8 cellular contexts compared by ENCODE assay signal in genomic region chr7:5494683-5495561, GRCh38. TPM values are rescaled to one million over a fixed set of nuclear protein-coding genes. Genes with fewer than 3 reads are reported as not detected.
DNase-seq lines count a peak whose midpoint lies in the region; ATAC-seq and TF ChIP-seq lines count a peak whose summit lies in the region.

No MANE protein-coding gene starts in this region.

- ATAC-seq in GM19351 (IDR thresholded peaks at IDR 0.05; ENCODE audit: unreplicated experiment), result peak; percentile 84
- peak; percentile 85 to 89 for ATAC-seq in activated T-cell treated with anti-CD3 and anti-CD28 coated beads, Interleukin-2, amount 50 U/mL, for 4 hours
- ATAC-seq in naive thymus-derived CD8-positive, alpha-beta T cell, result peak; percentile 75 to 81

- peaks cover 10% of the 10 kb centered on the region for H3K36me3 Mint-ChIP-seq in activated T-cell treated with anti-CD3 and anti-CD28 coated beads, Interleukin-2, amount 50 U/mL, for 4 hours (ENCODE audit: insufficient read depth)
- H3K36me3 Mint-ChIP-seq in naive thymus-derived CD8-positive, alpha-beta T cell, result peaks cover 0 to 13% (median 7%) of the 10 kb centered on the region in 3 donors

- H3K27me3 Mint-ChIP-seq in activated T-cell treated with anti-CD3 and anti-CD28 coated beads, Interleukin-2, amount 50 U/mL, for 4 hours (ENCODE audit: low read depth), result no peaks in the 10 kb centered on the region
- H3K27me3 Mint-ChIP-seq in naive thymus-derived CD8-positive, alpha-beta T cell, result no peaks in the 10 kb centered on the region

- no peaks in the 10 kb centered on the region for H3K9me3 ChIP-seq in esophagus muscularis mucosa

- POLR2A ChIA-PET in BJ (lab: Charles Lee), result no interaction called here
- POLR2A ChIA-PET in naive thymus-derived CD8-positive, alpha-beta T cell (lab: Charles Lee), result interaction anchor here (0.6 to 4.4 kb wide), 7 partner anchors 15 to 209 kb away, joined by 3 to 32 read pairs (median 7); no protein-coding TSS in a partner anchor

- peaks cover 27 to 47% (median 45%) of the 10 kb centered on the region in 4 donors for H3K4me1 ChIP-seq in esophagus muscularis mucosa

- no peak for DNase-seq in BJ (ENCODE audit: low read depth)
- DNase-seq in HuH-7.5 (ENCODE audit: low spot score), result peak; percentile 98
- DNase-seq in activated T-cell treated with anti-CD3 and anti-CD28 coated beads, Interleukin-2, amount 50 U/mL, for 4 hours, result peak; percentile 79
- peak; percentile 95 for DNase-seq in esophagus muscularis mucosa (ENCODE audit: extremely low spot score)
- DNase-seq in naive thymus-derived CD8-positive, alpha-beta T cell, result peak; percentile 65 to 87 (median 74)
- peak; percentile 60 to 81 (median 74) for DNase-seq in stimulated activated naive CD4-positive, alpha-beta T cell (lab: John Stamatoyannopoulos, UW)

- peaks cover 12% of the 10 kb centered on the region for H3K36me3 ChIP-seq in BJ (ENCODE audit: control insufficient read depth, insufficient read depth, low read length)
- peaks cover 5 to 33% (median 17%) of the 10 kb centered on the region in 4 donors for H3K36me3 ChIP-seq in esophagus muscularis mucosa

- H3K27ac ChIP-seq in esophagus muscularis mucosa (replicated peaks in 1 of 4), result peak overlapping the region; percentile 78 to 83 (median 80)

- TF ChIP-seq CTCF in BJ (IDR thresholded peaks at IDR 0.05; ENCODE audit: insufficient read depth, low read depth, low read length) (peak; percentile 96), esophagus muscularis mucosa (IDR thresholded peaks at IDR 0.05) (peak; percentile 92 to 96 (median 96))

- 5% methylated on average over 28 of the region's 41 CpGs for WGBS in esophagus muscularis mucosa

- TF ChIP-seq EP300 in esophagus muscularis mucosa (IDR thresholded peaks at IDR 0.05), result no peak

- H3K27me3 ChIP-seq in BJ (ENCODE audit: control insufficient read depth, insufficient read depth, low read length) (no peaks in the 10 kb centered on the region), esophagus muscularis mucosa (no peaks in the 10 kb centered on the region)

- H3K27ac Mint-ChIP-seq in naive thymus-derived CD8-positive, alpha-beta T cell, result peak overlapping the region in 4 of 10 donors; percentile 34 to 70 (median 56)

- peak overlapping the region; percentile 35 for H3K4me3 Mint-ChIP-seq in activated T-cell treated with anti-CD3 and anti-CD28 coated beads, Interleukin-2, amount 50 U/mL, for 4 hours
- peak overlapping the region; percentile 18 to 80 (median 51) for H3K4me3 Mint-ChIP-seq in naive thymus-derived CD8-positive, alpha-beta T cell

- H3K4me3 ChIP-seq in BJ (ENCODE audit: low read depth, low read length) (no peak overlapping the region), esophagus muscularis mucosa (peak overlapping the region; percentile 42 to 53 (median 48))

- CTCF ChIA-PET in BJ (lab: Yijun Ruan, JAX), result interaction anchor here (0.5 to 3.6 kb wide), 37 partner anchors 9 to 257 kb away, joined by 3 to 41 read pairs (median 4); no protein-coding TSS in a partner anchor

- TF ChIP-seq POLR2A in esophagus muscularis mucosa (IDR thresholded peaks at IDR 0.05; ENCODE audit: low read depth), result no peak

- no peaks in the 10 kb centered on the region for H3K9me3 Mint-ChIP-seq in activated T-cell treated with anti-CD3 and anti-CD28 coated beads, Interleukin-2, amount 50 U/mL, for 4 hours
- H3K9me3 Mint-ChIP-seq in naive thymus-derived CD8-positive, alpha-beta T cell, result no peaks in the 10 kb centered on the region

- H3K4me1 Mint-ChIP-seq in activated T-cell treated with anti-CD3 and anti-CD28 coated beads, Interleukin-2, amount 50 U/mL, for 4 hours (ENCODE audit: low read depth), result peaks cover 24% of the 10 kb centered on the region
- peaks cover 29 to 57% (median 46%) of the 10 kb centered on the region in 4 donors for H3K4me1 Mint-ChIP-seq in naive thymus-derived CD8-positive, alpha-beta T cell

- intact Hi-C loops in esophagus muscularis mucosa (cut with DNase I), result loop anchor here (2.0 to 5.0 kb wide), 3 partner anchors 64 to 212 kb away; no protein-coding TSS in a partner anchor

TF ChIP-seq in PFSK-1, 5 proteins besides CTCF, POLR2A, EP300 and RAD21:
- TF ChIP-seq SIN3A (IDR thresholded peaks at IDR 0.05; ENCODE audit: borderline replicate concordance, insufficient read depth, low read length) (0 out of 2 replicates have a peak, but pooled peaks have one; percentile 34), REST (IDR thresholded peaks at IDR 0.05; ENCODE audit: insufficient read depth in 1 of 2, low read depth in 2 of 2, low read length in 2 of 2) (no peak)

RNA-seq across cellular contexts. Expression of gene FBXL18, which starts 18.7 kb away (rescaled TPM):
- polyA plus RNA-seq in BJ (2011; rRNA removed), result 3.6 and 6.3 TPM in 2 replicates
- polyA minus RNA-seq in BJ (2011; rRNA and poly(A)+ RNA removed), result 4.8 and 5.7 TPM in 2 replicates
- 9.4 TPM for polyA plus RNA-seq in PFSK-1 (2012; ENCODE audit: insufficient read length, low read depth)
- 10 to 100 TPM; 11.9 to 13.1 (median 12.8) TPM for total RNA-seq in activated T-cell treated with anti-CD3 and anti-CD28 coated beads, Interleukin-2, amount 50 U/mL, for 4 hours
- 10 to 100 TPM in 2 of 4 donors, 1 to 10 TPM in 2; 4.6 to 12.7 (median 8.4) TPM for total RNA-seq in esophagus muscularis mucosa
- total RNA-seq in naive thymus-derived CD8-positive, alpha-beta T cell, result 1 to 10 TPM; 8.1 to 9.1 TPM
- 1 to 10 TPM in 1 of 3 donors, under 1 TPM in 2; 0.47 to 1.1 (median 0.87) TPM for polyA plus RNA-seq in naive thymus-derived CD8-positive, alpha-beta T cell

RNA-seq across cellular contexts. Expression of gene ACTB, which starts 35.5 kb away (rescaled TPM):
- 2,752 and 4,471 TPM in 2 replicates for polyA plus RNA-seq in BJ (2011; rRNA removed)
- 6,075 and 10,455 TPM in 2 replicates for polyA minus RNA-seq in BJ (2011; rRNA and poly(A)+ RNA removed)
- 6,174 TPM for polyA plus RNA-seq in PFSK-1 (2012; ENCODE audit: insufficient read length, low read depth)
- total RNA-seq in activated T-cell treated with anti-CD3 and anti-CD28 coated beads, Interleukin-2, amount 50 U/mL, for 4 hours, result 1,000 to 10,000 TPM; 6,778 to 7,684 (median 6,905) TPM
- total RNA-seq in esophagus muscularis mucosa, result over 10,000 TPM in 2 of 4 donors, 1,000 to 10,000 TPM in 2; 7,343 to 12,848 (median 9,443) TPM
- total RNA-seq in naive thymus-derived CD8-positive, alpha-beta T cell, result 1,000 to 10,000 TPM; 2,640 to 2,674 TPM
- over 10,000 TPM; 13,269 to 13,922 (median 13,518) TPM for polyA plus RNA-seq in naive thymus-derived CD8-positive, alpha-beta T cell
